In the genomic region with DNA sequence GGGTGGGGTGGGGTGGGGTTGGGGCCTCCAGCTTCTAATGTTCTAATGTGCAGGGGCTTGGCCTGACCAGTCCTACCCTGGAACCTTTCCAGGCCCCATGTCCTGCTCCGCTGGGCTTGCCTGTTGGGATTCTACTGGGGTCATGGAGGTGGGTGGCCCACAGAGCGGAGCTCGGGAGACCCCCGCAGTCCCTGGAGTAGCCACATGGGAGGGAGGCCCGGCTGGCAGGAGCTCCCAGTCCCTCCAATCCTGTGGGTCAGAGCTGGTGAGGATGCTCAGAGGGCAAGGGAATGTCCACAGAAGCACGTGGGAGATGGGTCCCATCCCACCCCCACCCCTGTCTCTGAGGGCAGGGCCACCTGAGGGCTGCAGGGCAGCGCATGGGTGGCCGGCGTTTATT, we compare ENCODE assay signal across 10 cellular contexts. TPM values are rescaled to one million over a fixed set of nuclear protein-coding genes. Genes with fewer than 3 reads are reported as not detected.
DNase-seq lines count a peak whose midpoint lies in the region; ATAC-seq, FAIRE-seq and TF ChIP-seq lines count a peak whose summit lies in the region.
"Had no signal": no experiment of that assay in that cellular context is flagged by ENCODE, and none has a peak within 500 bp of the region (broad histone marks: within the 10 kb centered on the region; RNA-seq: fewer than 3 reads in every experiment).

No MANE protein-coding gene starts in this region.

- H3K27me3 ChIP-seq in astrocyte (ENCODE audit: insufficient read depth, low read length) (no peaks in the 10 kb centered on the region), vagina (no peaks in the 10 kb centered on the region), esophagus squamous epithelium (peaks cover 0 to 83% (median 0%) of the 10 kb centered on the region in 4 donors)

- peak overlapping the region; percentile 92 for H3K4me2 ChIP-seq in astrocyte (ENCODE audit: low read length)

- H3K36me3 ChIP-seq in astrocyte (ENCODE audit: insufficient read depth, low read length) (peaks cover 5% of the 10 kb centered on the region), vagina (peaks cover 0 to 24% of the 10 kb centered on the region in 2 donors), esophagus squamous epithelium (peaks cover 0 to 30% (median 0%) of the 10 kb centered on the region in 3 donors)

- peaks cover 13 to 31% of the 10 kb centered on the region in 2 donors for H3K27me3 Mint-ChIP-seq in natural killer cell treated with Interleukin-12 subunit alpha and Interleukin-12 subunit beta and Interleukin-15 and Interleukin-18, amount 100 ng/mL, for 72 hours
- H3K27me3 Mint-ChIP-seq in natural killer cell (ENCODE audit: low read depth in 2 of 2): peaks cover 21 to 45% of the 10 kb centered on the region in 2 donors
- H3K27me3 Mint-ChIP-seq in astrocyte (ENCODE audit: low read depth, unreplicated experiment): peaks cover 48% of the 10 kb centered on the region
- H3K27me3 Mint-ChIP-seq in nephron progenitor cell (ENCODE audit: low read depth, poor library complexity): peaks cover 78% of the 10 kb centered on the region

- H4K20me1 ChIP-seq in astrocyte (ENCODE audit: insufficient read depth, low read length): peaks cover 40% of the 10 kb centered on the region

- peak overlapping the region; percentile 67 for H3K4me3 Mint-ChIP-seq in natural killer cell treated with Interleukin-12 subunit alpha and Interleukin-12 subunit beta and Interleukin-15 and Interleukin-18, amount 100 ng/mL, for 72 hours
- no peak overlapping the region for H3K4me3 Mint-ChIP-seq in natural killer cell
- H3K4me3 Mint-ChIP-seq in astrocyte (ENCODE audit: unreplicated experiment): no peak overlapping the region
- no peak overlapping the region for H3K4me3 Mint-ChIP-seq in nephron progenitor cell

- no peaks in the 10 kb centered on the region for H3K36me3 Mint-ChIP-seq in natural killer cell treated with Interleukin-12 subunit alpha and Interleukin-12 subunit beta and Interleukin-15 and Interleukin-18, amount 100 ng/mL, for 72 hours
- H3K36me3 Mint-ChIP-seq in natural killer cell (no peaks in the 10 kb centered on the region), astrocyte (ENCODE audit: low read depth, unreplicated experiment) (peaks cover 11% of the 10 kb centered on the region), nephron progenitor cell (ENCODE audit: low read depth) (peaks cover 13% of the 10 kb centered on the region)

- no peaks in the 10 kb centered on the region for H3K9me3 Mint-ChIP-seq in natural killer cell treated with Interleukin-12 subunit alpha and Interleukin-12 subunit beta and Interleukin-15 and Interleukin-18, amount 100 ng/mL, for 72 hours
- no peaks in the 10 kb centered on the region for H3K9me3 Mint-ChIP-seq in natural killer cell
- peaks cover 6% of the 10 kb centered on the region for H3K9me3 Mint-ChIP-seq in astrocyte (ENCODE audit: unreplicated experiment)
- peaks cover 11% of the 10 kb centered on the region for H3K9me3 Mint-ChIP-seq in nephron progenitor cell

- H3K4me3 ChIP-seq in astrocyte (ENCODE audit: insufficient read depth, low read depth, low read length) (no peak overlapping the region), vagina (peak overlapping the region; percentile 56 to 71), esophagus squamous epithelium (peak overlapping the region in 1 of 4 donors; percentile 84)

- H3K9me3 ChIP-seq in astrocyte (ENCODE audit: insufficient read depth, low read depth, low read length): no peaks in the 10 kb centered on the region
- H3K9me3 ChIP-seq in vagina: no peaks in the 10 kb centered on the region
- H3K9me3 ChIP-seq in esophagus squamous epithelium: no peaks in the 10 kb centered on the region

- no peak for ATAC-seq in natural killer cell treated with Interleukin-12 subunit alpha and Interleukin-12 subunit beta and Interleukin-15 and Interleukin-18, amount 100 ng/mL, for 72 hours
- ATAC-seq in natural killer cell (no peak), GM18873 (IDR thresholded peaks at IDR 0.05; ENCODE audit: low FRiP score, unreplicated experiment) (no peak)

- no peak overlapping the region for H3K9ac ChIP-seq in astrocyte (ENCODE audit: low read length)

- TF ChIP-seq CTCF in natural killer cell (IDR thresholded peaks at IDR 0.05) (no peak), astrocyte (IDR thresholded peaks at IDR 0.05; ENCODE audit: insufficient read depth, low read depth, low read length) (no peak), nephron progenitor cell (IDR thresholded peaks at IDR 0.05) (no peak), vagina (IDR thresholded peaks at IDR 0.05) (no peak), esophagus squamous epithelium (IDR thresholded peaks at IDR 0.05) (no peak)

- peaks cover 23% of the 10 kb centered on the region for H3K79me2 ChIP-seq in astrocyte (ENCODE audit: insufficient read depth, low read length)

- H2AFZ ChIP-seq in astrocyte (ENCODE audit: low read depth, low read length): no peak overlapping the region

- no peak overlapping the region for H3K27ac ChIP-seq in astrocyte (ENCODE audit: low read depth, low read length)
- H3K27ac ChIP-seq in vagina: peak overlapping the region; percentile 85
- no peak overlapping the region for H3K27ac ChIP-seq in esophagus squamous epithelium

- peaks cover 19% of the 10 kb centered on the region for H3K4me1 ChIP-seq in astrocyte (ENCODE audit: insufficient read depth, low read length)
- H3K4me1 ChIP-seq in vagina: peaks cover 58% of the 10 kb centered on the region
- H3K4me1 ChIP-seq in esophagus squamous epithelium: peaks cover 25 to 67% (median 38%) of the 10 kb centered on the region in 3 donors

- TF ChIP-seq POLR2A in vagina (IDR thresholded peaks at IDR 0.05): no peak
- TF ChIP-seq POLR2A in esophagus squamous epithelium (IDR thresholded peaks at IDR 0.05): no peak

- FAIRE-seq in astrocyte (lab: Jason Lieb, UNC): no peak
- FAIRE-seq: endometrium had no signal

- no peak overlapping the region for H3K27ac Mint-ChIP-seq in natural killer cell treated with Interleukin-12 subunit alpha and Interleukin-12 subunit beta and Interleukin-15 and Interleukin-18, amount 100 ng/mL, for 72 hours
- H3K27ac Mint-ChIP-seq in natural killer cell (no peak overlapping the region), astrocyte (ENCODE audit: unreplicated experiment) (no peak overlapping the region), nephron progenitor cell (no peak overlapping the region)

- DNase-seq in natural killer cell treated with Interleukin-12 subunit alpha and Interleukin-12 subunit beta and Interleukin-15 and Interleukin-18, amount 100 ng/mL, for 72 hours (ENCODE audit: low spot score): no peak
- DNase-seq in natural killer cell: no peak
- no peak for DNase-seq in astrocyte (ENCODE audit: low read depth)
- peak; percentile 19 for DNase-seq in nephron progenitor cell
- no peak for DNase-seq in vagina (ENCODE audit: extremely low spot score in 2 of 2)
- no peak for DNase-seq in DMS153 (lab: John Stamatoyannopoulos, UW)
- no peak for DNase-seq in esophagus squamous epithelium (lab: John Stamatoyannopoulos, UW)
- DNase-seq: SHP77 treated with DMSO at 0.1 percent for 48 hours had no signal

- H3K4me1 Mint-ChIP-seq in natural killer cell treated with Interleukin-12 subunit alpha and Interleukin-12 subunit beta and Interleukin-15 and Interleukin-18, amount 100 ng/mL, for 72 hours (ENCODE audit: low read depth in 2 of 2): peaks cover 0 to 7% of the 10 kb centered on the region in 2 donors
- H3K4me1 Mint-ChIP-seq in natural killer cell (peaks cover 0 to 8% of the 10 kb centered on the region in 2 donors), astrocyte (ENCODE audit: low read depth, unreplicated experiment) (peaks cover 2% of the 10 kb centered on the region), nephron progenitor cell (peaks cover 18% of the 10 kb centered on the region)

- WGBS in esophagus squamous epithelium, 2 donors: 80% methylated on average over 2 of the region's 9 CpGs; no CpG with 5 or more reads in 1 of the 2 donors

- intact Hi-C loops in natural killer cell (cut with micrococcal nuclease) (loop anchor here (5.0 kb wide), 1 partner anchor 40 kb away; no protein-coding TSS in a partner anchor), vagina (cut with DNase I) (loop anchor here (5.0 kb wide), 1 partner anchor 35 kb away; no protein-coding TSS in a partner anchor), esophagus squamous epithelium (cut with DNase I) (loop anchor here (5.0 kb wide), 1 partner anchor 40 kb away; no protein-coding TSS in a partner anchor)

RNA-seq across cellular contexts. Expression of gene SEPTIN5, which starts 2.9 kb away (rescaled TPM):
- not detected for total RNA-seq in natural killer cell treated with Interleukin-12 subunit alpha and Interleukin-12 subunit beta and Interleukin-15 and Interleukin-18, amount 100 ng/mL, for 72 hours
- total RNA-seq in natural killer cell: 1 to 10 TPM in 2 of 3 donors, under 1 TPM in 1; 0.52 to 4.5 (median 1.9) TPM
- total RNA-seq in astrocyte: 7.3 and 8.6 TPM in 2 replicates
- 67.3 TPM for total RNA-seq in vagina
- 10 to 100 TPM; 19.8 to 69.7 (median 36.3) TPM for total RNA-seq in esophagus squamous epithelium

RNA-seq across cellular contexts. Expression of gene GP1BB, which starts 6.2 kb away (rescaled TPM):
- total RNA-seq in natural killer cell treated with Interleukin-12 subunit alpha and Interleukin-12 subunit beta and Interleukin-15 and Interleukin-18, amount 100 ng/mL, for 72 hours: not detected
- total RNA-seq in natural killer cell (1 to 10 TPM in 2 of 3 donors, under 1 TPM in 1; 0.39 to 7.8 (median 4.2) TPM), astrocyte (0.95 and 2.8 TPM in 2 replicates), vagina (14.5 TPM), esophagus squamous epithelium (10 to 100 TPM in 1 of 4 donors, 1 to 10 TPM in 3; 4.8 to 40.0 (median 9.7) TPM)

RNA-seq across cellular contexts. Expression of gene TBX1, which starts 43.4 kb away (rescaled TPM):
- total RNA-seq in natural killer cell treated with Interleukin-12 subunit alpha and Interleukin-12 subunit beta and Interleukin-15 and Interleukin-18, amount 100 ng/mL, for 72 hours: 1 to 10 TPM; 1.1 to 2.9 TPM
- 1 to 10 TPM; 2.0 to 4.6 (median 3.2) TPM for total RNA-seq in natural killer cell
- total RNA-seq in astrocyte: 2.0 and 6.8 TPM in 2 replicates
- 7.1 TPM for total RNA-seq in vagina
- total RNA-seq in esophagus squamous epithelium: 1 to 10 TPM in 1 of 4 donors, under 1 TPM in 3; 0.18 to 4.4 (median 0.26) TPM
